Comparison of ENCODE assay signal across 11 cellular contexts in genomic region chr16:7405166-7405565, GRCh38.
A peak's percentile ranks its signal among the peaks of the same experiment; 100 is the strongest.
DNase-seq lines count a peak whose midpoint lies in the region; ATAC-seq, FAIRE-seq and TF ChIP-seq lines count a peak whose summit lies in the region.
"Had no signal": no experiment of that assay in that cellular context is flagged by ENCODE, and none has a peak within 500 bp of the region (broad histone marks: within the 10 kb centered on the region; RNA-seq: fewer than 3 reads in every experiment).

No MANE protein-coding gene starts in this region.

- no peaks in the 10 kb centered on the region for H3K9me1 ChIP-seq in K562 (ENCODE audit: control insufficient read depth, insufficient read depth, low read length)

- H4K5ac ChIP-seq in mesendoderm (ENCODE audit: low read length): no peak overlapping the region

- peak overlapping the region; percentile 45 for H3K4ac ChIP-seq in mesendoderm (ENCODE audit: low read depth, low read length)

- H4K20me1 ChIP-seq in K562 (replicated peaks; ENCODE audit: control insufficient read depth, insufficient read depth, low read length): no peaks in the 10 kb centered on the region; the same call in 1 of the 2 replicates
- H4K20me1 ChIP-seq: BLaER1 had no signal

- in situ Hi-C loops in ACHN (cut with HindIII; ENCODE audit: low pct_ligation_motif_present, low pct_unique_long_range_greater_than_20kb, low sequenced_read_pairs) (no loop called here), K562 (cut with MboI) (no loop called here)

- CTCF ChIA-PET in K562 (lab: Yijun Ruan, JAX; ENCODE audit: low intra/inter-chr PET ratio): no interaction called here

- TF ChIP-seq CTCF in K562 (IDR thresholded peaks at IDR 0.05 in 2 of 3, conservative IDR thresholded peaks at IDR 0.05 in 1 of 3; ENCODE audit: insufficient read depth in 2 of 3, low read depth in 1 of 3, low read length in 3 of 3): peak; percentile 38 to 46 (median 44); a peak in 4 of 6 replicates

- no TSS peak for BruUV-seq in K562 (replicated peaks; lab: Mats Ljungman, UMichigan)

- FAIRE-seq in K562 (lab: Jason Lieb, UNC): no peak
- FAIRE-seq: frontal cortex had no signal

- H3K36me3 ChIP-seq in K562 (ENCODE audit: control insufficient read depth, insufficient read depth, low read length): no peaks in the 10 kb centered on the region
- H3K36me3 ChIP-seq in mesendoderm (ENCODE audit: control insufficient read depth, insufficient read depth, low read length): no peaks in the 10 kb centered on the region
- H3K36me3 ChIP-seq: BLaER1 had no signal

- H3K79me2 ChIP-seq in K562 (ENCODE audit: control insufficient read depth, insufficient read depth, low read length): no peaks in the 10 kb centered on the region
- no peaks in the 10 kb centered on the region for H3K79me2 ChIP-seq in mesendoderm (ENCODE audit: control insufficient read depth, insufficient read depth, low read length)

- POLR2A ChIA-PET in K562 (lab: Yijun Ruan, JAX): interaction anchor here (0.6 kb wide), 1 partner anchor 42 kb away, joined by 3 read pairs; no protein-coding TSS in a partner anchor

- H3K79me1 ChIP-seq in mesendoderm (ENCODE audit: low read length): no peaks in the 10 kb centered on the region

- peak; percentile 75 for ATAC-seq in K562
- no peak for ATAC-seq in GM19324 (IDR thresholded peaks at IDR 0.05; ENCODE audit: low FRiP score, unreplicated experiment)
- no peak for ATAC-seq in GM18498 (IDR thresholded peaks at IDR 0.05; ENCODE audit: unreplicated experiment)
- no peak for ATAC-seq in HG02623 (IDR thresholded peaks at IDR 0.05; ENCODE audit: unreplicated experiment)

- H2BK5ac ChIP-seq in mesendoderm (ENCODE audit: low read length): no peak overlapping the region

- H3K9me3 ChIP-seq in K562 (replicated peaks; ENCODE audit: control insufficient read depth, insufficient read depth, low read depth, low read length): no peaks in the 10 kb centered on the region
- H3K9me3 ChIP-seq: BLaER1 had no signal

- H3K9ac ChIP-seq in K562 (ENCODE audit: insufficient read depth in 1 of 2, low read depth in 2 of 2, low read length in 2 of 2) (no peak overlapping the region), mesendoderm (ENCODE audit: low read length) (no peak overlapping the region)
- H3K9ac ChIP-seq: BLaER1 had no signal

- no peak overlapping the region for H3K4me3 ChIP-seq in K562
- H3K4me3 ChIP-seq in mesendoderm (ENCODE audit: low read length): no peak overlapping the region
- H3K4me3 ChIP-seq: BLaER1 had no signal

- no peak overlapping the region for H3K56ac ChIP-seq in mesendoderm (ENCODE audit: low read length)

- H2BK15ac ChIP-seq in mesendoderm (replicated peaks; ENCODE audit: low read depth): no peak overlapping the region

- H2AFZ ChIP-seq in K562 (ENCODE audit: low read depth, low read length): no peak overlapping the region

- no peak overlapping the region for H3K23ac ChIP-seq in mesendoderm (ENCODE audit: low read length)

- no peak overlapping the region for H3K18ac ChIP-seq in mesendoderm (ENCODE audit: low read length)

- no peak overlapping the region for H3K27ac ChIP-seq in K562 (ENCODE audit: extremely low read depth, low read depth, low read length)
- H3K27ac ChIP-seq in mesendoderm (ENCODE audit: low read depth, low read length): no peak overlapping the region
- H3K27ac ChIP-seq: BLaER1 had no signal

- H2BK120ac ChIP-seq in mesendoderm (ENCODE audit: low read depth, low read length): no peak overlapping the region

- TF ChIP-seq EP300 in K562 (IDR thresholded peaks at IDR 0.05; ENCODE audit: low read length): no peak

- H3K4me1 ChIP-seq in K562 (replicated peaks in 1 of 2; ENCODE audit: control insufficient read depth in 2 of 2, insufficient read depth in 2 of 2, low read length in 2 of 2) (no peaks in the 10 kb centered on the region), mesendoderm (ENCODE audit: control insufficient read depth, low read depth, low read length) (peaks cover 9% of the 10 kb centered on the region)

- no peak overlapping the region for H4K8ac ChIP-seq in mesendoderm (ENCODE audit: low read depth, low read length)

- intact Hi-C loops in K562 (cut with micrococcal nuclease): no loop called here

- no peak for TF ChIP-seq POLR2A in K562 (conservative IDR thresholded peaks at IDR 0.05)

- no peak overlapping the region for H3K4me2 ChIP-seq in K562 (ENCODE audit: insufficient read depth, low read length)
- H3K4me2 ChIP-seq in mesendoderm (ENCODE audit: low read length): no peak overlapping the region
- H3K4me2 ChIP-seq: BLaER1 had no signal

- 0% methylated on average over 16 of the region's 16 CpGs for WGBS in K562 (ENCODE audit: insufficient coverage, low coverage, missing lambda C conversion rate)
- no CpG with 5 or more reads among the region's 16 CpGs for WGBS in mesendoderm (ENCODE audit: extremely low coverage, insufficient coverage, low lambda C conversion rate)

- peak; percentile 32 for DNase-seq in ACHN
- peak; percentile 69 for DNase-seq in NCI-H1694 (lab: John Stamatoyannopoulos, UW)
- peak in 2 of 4 experiments; percentile 15 to 17 for DNase-seq in K562 (ENCODE audit: extremely low read depth in 1 of 4, low spot score in 3 of 4)
- DNase-seq in mesendoderm: peak; percentile 72
- DNase-seq in NCI-H2107 (lab: John Stamatoyannopoulos, UW): no peak
- DNase-seq: SIG-M5 had no signal

- H3K27me3 ChIP-seq in K562 (ENCODE audit: control insufficient read depth in 2 of 2, insufficient read depth in 2 of 2, low read length in 2 of 2): peaks cover 12 to 17% of the 10 kb centered on the region in 2 experiments; a peak in 3 of 5 replicates
- H3K27me3 ChIP-seq in mesendoderm (ENCODE audit: insufficient read depth, low read length, poor library complexity): no peaks in the 10 kb centered on the region
- H3K27me3 ChIP-seq: BLaER1 had no signal

- no peak overlapping the region for H2AK5ac ChIP-seq in mesendoderm (ENCODE audit: low read length)

- peak; percentile 6 to 42; a peak in 2 of 4 replicates for TF ChIP-seq RAD21 in K562 (CRISPR knock-in tag; conservative IDR thresholded peaks at IDR 0.05 in 1 of 2, IDR thresholded peaks at IDR 0.05 in 1 of 2)

TF ChIP-seq in K562, 482 proteins besides CTCF, POLR2A, EP300 and RAD21:
- TF ChIP-seq YBX1 (IDR thresholded peaks at IDR 0.05): no peak
- peak; percentile 30; the same call in 1 of the 2 replicates for TF ChIP-seq VEZF1 (CRISPR knock-in tag; IDR thresholded peaks at IDR 0.05)
- TF ChIP-seq SMC3 (conservative IDR thresholded peaks at IDR 0.05; ENCODE audit: insufficient read depth, low read depth, low read length): 0 out of 2 replicates have a peak, but pooled peaks have one; percentile 14
